4 cellular contexts compared by ENCODE assay signal in genomic region chrY:17907351-17907750, GRCh38. TPM values are rescaled to one million over a fixed set of nuclear protein-coding genes. Genes with fewer than 3 reads are reported as not detected.
"Had no signal": no experiment of that assay in that cellular context is flagged by ENCODE, and none has a peak within 500 bp of the region (broad histone marks: within the 10 kb centered on the region; RNA-seq: fewer than 3 reads in every experiment).

No MANE protein-coding gene starts in this region.

RNA-seq across cellular contexts. Expression of gene CDY2B, which starts 27.3 kb away (rescaled TPM):
- total RNA-seq: LHCN-M2, M059J, MCF 10A, NCI-H460 had no signal
